ENCODE assay signal across 8 cellular contexts in genomic region chr15:67093146-67093874, GRCh38. TPM values are rescaled to one million over a fixed set of nuclear protein-coding genes. Genes with fewer than 3 reads are reported as not detected.
DNase-seq lines count a peak whose midpoint lies in the region; ATAC-seq, FAIRE-seq and TF ChIP-seq lines count a peak whose summit lies in the region.

No MANE protein-coding gene starts in this region.

- SMC1A ChIA-PET in GM12878 (lab: Charles Lee; ENCODE audit: uncharacterized antibody, unreplicated experiment) = interaction anchor here (1.5 to 4.6 kb wide), 6 partner anchors 9 to 24 kb away, joined by 5 to 61 read pairs (median 16); no protein-coding TSS in a partner anchor

- peaks cover 98% of the 10 kb centered on the region for H3K4me1 Mint-ChIP-seq in activated naive CD4-positive, alpha-beta T cell treated with anti-CD3 and anti-CD28 coated beads, Interleukin-2, amount 10 ng/mL, durations not matched to agents 7 days and 5 days
- peaks cover 63% of the 10 kb centered on the region for H3K4me1 Mint-ChIP-seq in activated naive CD4-positive, alpha-beta T cell treated with anti-CD3 and anti-CD28 coated beads for 36 hours (ENCODE audit: low read depth)
- H3K4me1 Mint-ChIP-seq in stimulated activated naive B cell treated with anti-CD40 and anti-IgM and Interleukin-4, amounts not matched to agents 10 μg/mL and 1 μg/mL and 100 μg/mL, for 72 hours = peaks cover 0 to 86% of the 10 kb centered on the region in 2 donors

- H3K9me3 Mint-ChIP-seq in activated naive CD4-positive, alpha-beta T cell treated with anti-CD3 and anti-CD28 coated beads, Interleukin-2, amount 10 ng/mL, durations not matched to agents 7 days and 5 days = no peaks in the 10 kb centered on the region
- no peaks in the 10 kb centered on the region for H3K9me3 Mint-ChIP-seq in activated naive CD4-positive, alpha-beta T cell treated with anti-CD3 and anti-CD28 coated beads for 36 hours
- no peaks in the 10 kb centered on the region for H3K9me3 Mint-ChIP-seq in stimulated activated naive B cell treated with anti-CD40 and anti-IgM and Interleukin-4, amounts not matched to agents 10 μg/mL and 1 μg/mL and 100 μg/mL, for 72 hours

- H3K79me2 ChIP-seq in Karpas-422 (ENCODE audit: low read length) (no peaks in the 10 kb centered on the region), GM12878 (ENCODE audit: control insufficient read depth, insufficient read depth, low read length) (peaks cover 84% of the 10 kb centered on the region)

- no peak for FAIRE-seq in GM12878 (lab: Jason Lieb, UNC)

- TF ChIP-seq POLR2A in GM12878 (IDR thresholded peaks at IDR 0.05; ENCODE audit: low read depth, low read length) = 0 out of 2 replicates have a peak, but pooled peaks have one; percentile 15

- POLR2A ChIA-PET in GM12878 (lab: Charles Lee) = interaction anchor here (1.0 to 4.2 kb wide), 3 partner anchors 13 to 45 kb away, joined by 3 to 32 read pairs (median 3); no protein-coding TSS in a partner anchor

- DNase-seq in activated naive CD4-positive, alpha-beta T cell treated with anti-CD3 and anti-CD28 coated beads, Interleukin-2, amount 10 ng/mL, durations not matched to agents 7 days and 5 days = no peak
- no peak for DNase-seq in activated naive CD4-positive, alpha-beta T cell treated with anti-CD3 and anti-CD28 coated beads for 36 hours
- DNase-seq in Karpas-422 (peak; percentile 98), GM12878 (ENCODE audit: low read depth, low spot score) (peak; percentile 46), amniotic stem cell (lab: John Stamatoyannopoulos, UW) (no peak), H4 (ENCODE audit: low spot score) (no peak)
- peak; percentile 90 for DNase-seq in stimulated activated naive B cell treated with anti-CD40 and anti-IgM and Interleukin-4, amounts not matched to agents 10 μg/mL and 1 μg/mL and 100 μg/mL, for 72 hours

- H3K27ac ChIP-seq in Karpas-422 (ENCODE audit: low read length) (peak overlapping the region; percentile 98), GM12878 (ENCODE audit: control insufficient read depth, insufficient read depth) (peak overlapping the region; percentile 54)

- H3K27me3 ChIP-seq in Karpas-422 (ENCODE audit: low read length) (no peaks in the 10 kb centered on the region), GM12878 (replicated peaks in 1 of 2; ENCODE audit: control insufficient read depth in 2 of 2, insufficient read depth in 2 of 2, low read length in 1 of 2) (no peaks in the 10 kb centered on the region)

- RAD21 ChIA-PET in GM12878 (lab: Charles Lee; ENCODE audit: unreplicated experiment) = interaction anchor here (1.0 to 10.3 kb wide), 7 partner anchors 7 to 147 kb away, joined by 3 to 77 read pairs (median 6); no protein-coding TSS in a partner anchor

- no peaks in the 10 kb centered on the region for H3K27me3 Mint-ChIP-seq in activated naive CD4-positive, alpha-beta T cell treated with anti-CD3 and anti-CD28 coated beads, Interleukin-2, amount 10 ng/mL, durations not matched to agents 7 days and 5 days
- no peaks in the 10 kb centered on the region for H3K27me3 Mint-ChIP-seq in activated naive CD4-positive, alpha-beta T cell treated with anti-CD3 and anti-CD28 coated beads for 36 hours (ENCODE audit: low read depth)
- H3K27me3 Mint-ChIP-seq in stimulated activated naive B cell treated with anti-CD40 and anti-IgM and Interleukin-4, amounts not matched to agents 10 μg/mL and 1 μg/mL and 100 μg/mL, for 72 hours = no peaks in the 10 kb centered on the region

- TSS peak; percentile 72 for BruUV-seq in GM12878 (replicated peaks; lab: Mats Ljungman, UMichigan)

- H3K4me3 ChIP-seq in Karpas-422 (ENCODE audit: low read length) (peak overlapping the region; percentile 62), GM12878 (0 out of 2 replicates have a peak overlapping the region, but pooled peaks have one; percentile 12)

- CTCF ChIA-PET in activated naive CD4-positive, alpha-beta T cell treated with anti-CD3 and anti-CD28 coated beads, Interleukin-2, amount 10 ng/mL, durations not matched to agents 7 days and 5 days (lab: Charles Lee) = interaction anchor here (1.2 to 2.2 kb wide), 2 partner anchors 9 to 27 kb away, joined by 3 to 5 read pairs; no protein-coding TSS in a partner anchor
- CTCF ChIA-PET in activated naive CD4-positive, alpha-beta T cell treated with anti-CD3 and anti-CD28 coated beads for 36 hours (lab: Charles Lee) = interaction anchor here (1.1 to 1.4 kb wide), 3 partner anchors 9 to 24 kb away, joined by 4 to 6 read pairs (median 4); no protein-coding TSS in a partner anchor
- CTCF ChIA-PET in GM12878 (lab: Yijun Ruan, JAX) = interaction anchor here (0.7 to 2.6 kb wide), 5 partner anchors 8 to 147 kb away, joined by 3 to 11 read pairs (median 4); no protein-coding TSS in a partner anchor

- ATAC-seq in GM12878 (peak; percentile 75), GM19452 (IDR thresholded peaks at IDR 0.05; ENCODE audit: unreplicated experiment) (no peak)
- peak; percentile 90 to 92 for ATAC-seq in stimulated activated naive B cell treated with anti-CD40 and anti-IgM and Interleukin-4, amounts not matched to agents 10 μg/mL and 1 μg/mL and 100 μg/mL, for 72 hours (replicated peaks)

- H2AFZ ChIP-seq in Karpas-422 (ENCODE audit: low read length) (no peak overlapping the region; the same call in 1 of the 2 replicates), GM12878 (ENCODE audit: control insufficient read depth, low read depth, low read length) (no peak overlapping the region)

- H3K9me2 ChIP-seq in Karpas-422 (replicated peaks; ENCODE audit: insufficient read depth, low read length) = no peaks in the 10 kb centered on the region

- TF ChIP-seq RAD21 in GM12878 (IDR thresholded peaks at IDR 0.05; ENCODE audit: insufficient read depth, low read depth, low read length) = peak; percentile 17; the same call in 1 of the 2 replicates

- 35% methylated on average over 14 of the region's 14 CpGs for WGBS in GM12878 (ENCODE audit: insufficient coverage, insufficient replicate concordance, low lambda C conversion rate, missing lambda C conversion rate)

- no peaks in the 10 kb centered on the region for H3K9me3 ChIP-seq in Karpas-422 (ENCODE audit: low read length)
- no peaks in the 10 kb centered on the region for H3K9me3 ChIP-seq in GM12878 (replicated peaks; ENCODE audit: control insufficient read depth, insufficient read depth, low read length)

- in situ Hi-C loops in GM12878 (cut with MboI) = loop anchor here (25.0 kb wide), 1 partner anchor 1306 kb away; the partner anchor contains the start of gene DENND4A

- H3K36me3 Mint-ChIP-seq in activated naive CD4-positive, alpha-beta T cell treated with anti-CD3 and anti-CD28 coated beads, Interleukin-2, amount 10 ng/mL, durations not matched to agents 7 days and 5 days = peaks cover 70% of the 10 kb centered on the region
- H3K36me3 Mint-ChIP-seq in activated naive CD4-positive, alpha-beta T cell treated with anti-CD3 and anti-CD28 coated beads for 36 hours (ENCODE audit: low read depth) = peaks cover 16% of the 10 kb centered on the region
- H3K36me3 Mint-ChIP-seq in stimulated activated naive B cell treated with anti-CD40 and anti-IgM and Interleukin-4, amounts not matched to agents 10 μg/mL and 1 μg/mL and 100 μg/mL, for 72 hours = peaks cover 24 to 33% of the 10 kb centered on the region in 2 donors

- H3K9ac ChIP-seq in Karpas-422 (ENCODE audit: low read length) = peak overlapping the region; percentile 73
- H3K9ac ChIP-seq in GM12878 (ENCODE audit: control insufficient read depth, insufficient read depth, low read length) = no peak overlapping the region

- H3K4me3 Mint-ChIP-seq in activated naive CD4-positive, alpha-beta T cell treated with anti-CD3 and anti-CD28 coated beads, Interleukin-2, amount 10 ng/mL, durations not matched to agents 7 days and 5 days = no peak overlapping the region
- H3K4me3 Mint-ChIP-seq in activated naive CD4-positive, alpha-beta T cell treated with anti-CD3 and anti-CD28 coated beads for 36 hours = no peak overlapping the region
- peak overlapping the region; percentile 63 to 70 for H3K4me3 Mint-ChIP-seq in stimulated activated naive B cell treated with anti-CD40 and anti-IgM and Interleukin-4, amounts not matched to agents 10 μg/mL and 1 μg/mL and 100 μg/mL, for 72 hours

- H4K20me1 ChIP-seq in Karpas-422 (ENCODE audit: insufficient read depth, low read depth, low read length) (peaks cover 5% of the 10 kb centered on the region; the same call in 1 of the 2 replicates), GM12878 (ENCODE audit: control insufficient read depth, insufficient read depth) (no peaks in the 10 kb centered on the region)

- TF ChIP-seq CTCF in GM12878 (IDR thresholded peaks at IDR 0.05 in 2 of 3, conservative IDR thresholded peaks at IDR 0.05 in 1 of 3; ENCODE audit: control insufficient read depth in 2 of 3, extremely low read depth in 1 of 3, insufficient read depth in 1 of 3, low read depth in 3 of 3, low read length in 3 of 3) = no peak

- H3K4me2 ChIP-seq in Karpas-422 (ENCODE audit: low read depth, low read length, poor library complexity, severe bottlenecking) (peak overlapping the region; percentile 84), GM12878 (ENCODE audit: control insufficient read depth, insufficient read depth) (peak overlapping the region; percentile 58)

- intact Hi-C loops in activated naive CD4-positive, alpha-beta T cell treated with anti-CD3 and anti-CD28 coated beads for 36 hours (cut with micrococcal nuclease) = no loop called here
- intact Hi-C loops in GM12878 (cut with micrococcal nuclease; ENCODE audit: unreplicated experiment) = no loop called here

- H3K36me3 ChIP-seq in Karpas-422 (ENCODE audit: insufficient read depth, low read length) (no peaks in the 10 kb centered on the region), GM12878 (ENCODE audit: control insufficient read depth in 2 of 2, insufficient read depth in 2 of 2, low read length in 1 of 2) (peaks cover 7 to 32% of the 10 kb centered on the region in 2 experiments; a peak in 3 of 4 replicates)

- peak; percentile 12 to 41; a peak in 1 of 4 replicates for TF ChIP-seq EP300 in GM12878 (IDR thresholded peaks at IDR 0.05; ENCODE audit: borderline replicate concordance in 1 of 2, control insufficient read depth in 1 of 2, low read depth in 2 of 2, low read length in 2 of 2)

- peak overlapping the region; percentile 8 for H3K27ac Mint-ChIP-seq in activated naive CD4-positive, alpha-beta T cell treated with anti-CD3 and anti-CD28 coated beads, Interleukin-2, amount 10 ng/mL, durations not matched to agents 7 days and 5 days
- no peak overlapping the region for H3K27ac Mint-ChIP-seq in activated naive CD4-positive, alpha-beta T cell treated with anti-CD3 and anti-CD28 coated beads for 36 hours
- peak overlapping the region; percentile 96 for H3K27ac Mint-ChIP-seq in stimulated activated naive B cell treated with anti-CD40 and anti-IgM and Interleukin-4, amounts not matched to agents 10 μg/mL and 1 μg/mL and 100 μg/mL, for 72 hours

- peaks cover 72% of the 10 kb centered on the region for H3K4me1 ChIP-seq in Karpas-422 (ENCODE audit: low read length)
- H3K4me1 ChIP-seq in GM12878 (ENCODE audit: control insufficient read depth, insufficient read depth, low read length) = peaks cover 80% of the 10 kb centered on the region

RNA-seq across cellular contexts. Expression of gene SMAD3, which starts 27.9 kb away (rescaled TPM):
- total RNA-seq in activated naive CD4-positive, alpha-beta T cell treated with anti-CD3 and anti-CD28 coated beads for 36 hours = 10 to 100 TPM; 35.1 to 39.2 TPM
- 12.8 and 27.7 TPM in 2 replicates for total RNA-seq in Karpas-422 (2014; rRNA removed; shearing (Covaris generic); ENCODE audit: low replicate concordance)
- 119 and 128 TPM in 2 replicates for total RNA-seq in GM12878 (2013; cell fraction: nucleolus; rRNA removed)
- total RNA-seq in GM12878 (2014; rRNA removed) (12.2 and 15.6 TPM in 2 replicates), GM12878 (2014; rRNA removed; fragmentation: Illumina TruSeq; extraction: Trizol) (11.7 and 13.3 TPM in 2 replicates), GM12878 (2021) (39.9 and 40.0 TPM in 2 replicates)
- polyA plus RNA-seq in GM12878 (2011; ENCODE audit: low read depth) = 17.0 TPM
- polyA plus RNA-seq in GM12878 (2011; rRNA removed) (15.0 and 28.2 TPM in 2 replicates), GM12878 (2014; fragmentation: Illumina TruSeq; extraction: Trizol) (31.9 and 43.2 TPM in 2 replicates), GM12878 (2014; fragmentation: Nextera tagmentation; extraction: Ambion mirVana) (1 to 10 TPM; 5.6 to 6.6 TPM), GM12878 (2014; rRNA removed) (22.4 and 27.7 TPM in 2 replicates), GM12878 (2016; fragmentation: Nextera tagmentation; extraction: Ambion mirVana) (10 to 100 TPM in 1 of 2 experiments, 1 to 10 TPM in 1; 8.0 to 18.7 TPM)
- polyA plus RNA-seq in GM12878 (2011; cell fraction: cytosol; rRNA removed) = 21.5 and 22.5 TPM in 2 replicates
- 85.6 and 92.9 TPM in 2 replicates for polyA plus RNA-seq in GM12878 (2011; cell fraction: nucleus; rRNA removed)
- 41.6 and 42.7 TPM in 2 replicates for polyA plus RNA-seq in GM12878 (2012)
- 23.3 and 26.4 TPM in 2 replicates for polyA minus RNA-seq in GM12878 (2011; rRNA and poly(A)+ RNA removed)
- polyA minus RNA-seq in GM12878 (2011; cell fraction: cytosol; rRNA and poly(A)+ RNA removed) = 11.1 and 14.3 TPM in 2 replicates
- polyA minus RNA-seq in GM12878 (2011; cell fraction: nucleus; rRNA and poly(A)+ RNA removed) = 17.3 and 26.6 TPM in 2 replicates
- total RNA-seq in H4 (2014; rRNA removed; shearing (Covaris generic)) = 31.6 and 38.5 TPM in 2 replicates

Comparison
In these comparisons a context has a peak if more than half of its experiments do, and no peak if none do; other contexts are left out.
1. DNase-seq: peak in Karpas-422 (single experiment), GM12878 (single experiment) and stimulated activated naive B cell treated with anti-CD40 and anti-IgM and Interleukin-4, amounts not matched to agents 10 μg/mL and 1 μg/mL and 100 μg/mL, for 72 hours (single experiment); none in activated naive CD4-positive, alpha-beta T cell treated with anti-CD3 and anti-CD28 coated beads, Interleukin-2, amount 10 ng/mL, durations not matched to agents 7 days and 5 days (single experiment), activated naive CD4-positive, alpha-beta T cell treated with anti-CD3 and anti-CD28 coated beads for 36 hours (single experiment), amniotic stem cell (single experiment) and H4 (single experiment).
2. H3K4me3 Mint-ChIP-seq: peak in stimulated activated naive B cell treated with anti-CD40 and anti-IgM and Interleukin-4, amounts not matched to agents 10 μg/mL and 1 μg/mL and 100 μg/mL, for 72 hours (2 of 2); none in activated naive CD4-positive, alpha-beta T cell treated with anti-CD3 and anti-CD28 coated beads, Interleukin-2, amount 10 ng/mL, durations not matched to agents 7 days and 5 days (single experiment) and activated naive CD4-positive, alpha-beta T cell treated with anti-CD3 and anti-CD28 coated beads for 36 hours (single experiment).